In the genomic region with DNA sequence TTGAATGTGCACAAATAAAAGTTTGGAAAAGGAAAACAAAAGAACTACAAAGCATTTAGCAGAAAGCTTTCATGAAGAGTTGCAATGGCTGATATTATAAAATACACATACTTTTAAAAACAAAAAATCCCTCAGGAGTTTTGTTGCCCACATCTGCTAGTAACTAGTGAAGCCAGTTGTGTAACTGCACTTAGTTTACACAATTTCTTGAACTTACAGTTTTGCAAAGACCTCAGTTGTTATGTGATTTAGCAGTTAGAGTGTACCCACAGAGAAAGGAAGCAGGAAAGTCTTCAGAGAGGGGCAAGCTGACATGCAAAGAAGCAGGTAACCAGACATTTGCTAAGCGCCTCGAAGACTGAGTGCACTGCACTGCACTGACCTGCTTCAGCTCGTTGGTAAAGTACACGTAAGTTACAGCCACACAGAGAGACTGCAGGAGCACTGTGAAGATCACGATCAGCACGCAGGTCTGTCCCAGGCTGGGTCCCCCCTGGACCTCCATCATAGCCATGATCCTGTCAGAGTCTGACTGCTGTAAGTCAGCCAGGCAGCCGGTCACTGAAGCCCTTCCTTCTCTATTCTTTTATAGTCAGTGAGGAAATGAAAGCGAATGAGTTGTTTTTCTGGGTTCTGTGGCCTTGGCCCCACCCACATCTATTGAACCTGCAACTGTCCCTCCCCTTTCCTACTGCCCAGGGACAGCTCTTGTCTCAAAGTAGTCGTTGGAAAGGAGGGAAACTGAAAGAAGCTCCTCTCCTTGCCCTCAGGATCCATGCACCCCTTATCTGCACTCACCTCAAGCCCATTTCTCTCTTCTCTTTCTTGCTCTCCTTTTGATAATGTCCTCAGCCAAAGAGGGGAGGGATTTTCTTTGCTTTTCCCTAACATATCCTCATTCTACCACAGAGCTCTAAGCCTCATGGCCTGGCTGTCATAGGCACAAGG, we compare ENCODE assay signal across 1 cellular context.
TF ChIP-seq lines count a peak whose summit lies in the region.

A gene (minus strand): TSS at position 560 of the 948 bp plus-strand sequence. CDS start 46 bp downstream, at position 514.

TF ChIP-seq in endothelial cell of umbilical vein, 7 proteins besides CTCF, POLR2A, EP300 and RAD21:
- TF ChIP-seq MYC (IDR thresholded peaks at IDR 0.05; ENCODE audit: low read depth, low read length): no peak
- TF ChIP-seq, protein P1, sequence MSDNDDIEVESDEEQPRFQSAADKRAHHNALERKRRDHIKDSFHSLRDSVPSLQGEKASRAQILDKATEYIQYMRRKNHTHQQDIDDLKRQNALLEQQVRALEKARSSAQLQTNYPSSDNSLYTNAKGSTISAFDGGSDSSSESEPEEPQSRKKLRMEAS (IDR thresholded peaks at IDR 0.05; ENCODE audit: insufficient read depth, insufficient read length): no peak
